ENCODE assay signal across 35 cellular contexts in the genomic region with DNA sequence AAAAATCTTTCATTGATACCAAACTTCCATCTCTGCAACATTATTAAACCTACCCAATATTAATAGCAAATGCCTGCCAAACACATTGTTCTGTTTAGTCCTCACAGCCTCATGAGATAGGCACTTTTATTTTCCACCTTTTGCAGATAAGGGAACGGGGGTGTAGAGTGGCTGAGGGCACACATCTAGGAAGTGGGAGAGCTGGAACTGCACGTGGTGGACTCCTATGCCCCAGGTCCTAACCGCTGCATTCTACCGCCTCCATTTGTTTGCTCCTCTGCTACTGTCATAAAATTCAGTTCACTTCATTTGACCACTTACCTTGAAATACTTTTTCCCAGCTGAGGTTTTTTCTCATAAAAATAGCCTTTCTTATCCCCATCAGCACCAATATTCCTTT. TPM values are rescaled to one million over a fixed set of nuclear protein-coding genes. Genes with fewer than 3 reads are reported as not detected.
"Had no signal": no experiment of that assay in that cellular context is flagged by ENCODE, and none has a peak within 500 bp of the region (broad histone marks: within the 10 kb centered on the region; RNA-seq: fewer than 3 reads in every experiment).

No MANE protein-coding gene starts in this region.

- H3K4me1 ChIP-seq: parathyroid adenoma, psoas muscle, spleen, thyroid gland, tibial nerve, upper lobe of left lung, vagina had no signal

- H2AFZ ChIP-seq: parathyroid adenoma had no signal

- H3K4me2 ChIP-seq: smooth muscle cell had no signal

- H3K36me3 ChIP-seq: spleen, stomach, thoracic aorta, thyroid gland, tibial nerve, upper lobe of left lung, vagina had no signal

- FAIRE-seq: urothelium cell line had no signal

- H3K27ac ChIP-seq: neutrophil, parathyroid adenoma, psoas muscle, skin epidermis, spleen, stomach, thoracic aorta, thyroid gland, tibial nerve, upper lobe of left lung, vagina had no signal

- DNase-seq: naive thymus-derived CD8-positive, alpha-beta T cell; nephron progenitor cell; nucleus accumbens; posterior cingulate gyrus; psoas muscle; right cardiac atrium; spleen; stimulated activated CD4-positive, alpha-beta T cell treated with anti-CD3 and anti-CD28 coated beads, Interleukin-12 subunit alpha, Interleukin-12 subunit beta, amount 100 ng/mL, for 4 hours; stimulated activated CD4-positive, alpha-beta T cell treated with anti-CD3 and anti-CD28 coated beads, Interleukin-1b, Interleukin-23, amount 100 ng/mL, for 48 hours; stimulated activated CD4-positive, alpha-beta T cell treated with anti-CD3 and anti-CD28 coated beads, Interleukin-4, amount 100 ng/mL, for 24 hours; stimulated activated naive B cell treated with anti-CD40 and anti-IgM and Interleukin-4, amounts not matched to agents 10 μg/mL and 1 μg/mL and 100 μg/mL, for 72 hours; stimulated activated naive CD4-positive, alpha-beta T cell treated with Interleukin-2 at 50 U/mL for 16 hours; stomach; thyroid gland; trophoblast cell; upper lobe of left lung had no signal

- ATAC-seq: naive thymus-derived CD8-positive, alpha-beta T cell; natural killer cell treated with Interleukin-12 subunit alpha and Interleukin-12 subunit beta and Interleukin-15 and Interleukin-18, amount 100 ng/mL, for 72 hours; psoas muscle; right cardiac atrium; sciatic nerve; stimulated activated effector memory CD8-positive, alpha-beta T cell treated with anti-CD3 and anti-CD28 coated beads, Interleukin-12 subunit alpha, Interleukin-12 subunit beta, amount 100 ng/mL, for 72 hours; stimulated activated naive B cell treated with anti-CD40 and anti-IgM and Interleukin-4, amounts not matched to agents 10 μg/mL and 1 μg/mL and 100 μg/mL, for 72 hours had no signal

- H3K4me3 ChIP-seq: psoas muscle, skin epidermis, smooth muscle cell, spleen, stomach, thoracic aorta, thyroid gland, tibial nerve, upper lobe of left lung, vagina had no signal

- H3K79me2 ChIP-seq: parathyroid adenoma had no signal

- H3K27me3 ChIP-seq: neutrophil, stomach, thyroid gland, tibial nerve, upper lobe of left lung, vagina had no signal

- H3K9ac ChIP-seq: parathyroid adenoma had no signal

- H3K9me3 ChIP-seq: neutrophil, psoas muscle, spleen, stomach, thoracic aorta, thyroid gland, tibial nerve, upper lobe of left lung, vagina had no signal

RNA-seq across cellular contexts. Expression of gene FAM217A, which starts 7.6 kb away (rescaled TPM):
- total RNA-seq: naive thymus-derived CD8-positive, alpha-beta T cell; natural killer cell treated with Interleukin-12 subunit alpha and Interleukin-12 subunit beta and Interleukin-15 and Interleukin-18, amount 100 ng/mL, for 72 hours; neural crest cell; omental fat pad; osteocyte; progenitor cell of endocrine pancreas; psoas muscle; renal cortical epithelial cell; right cardiac atrium; sciatic nerve; smooth muscle cell; spleen; stomach; subcutaneous adipose tissue; temporal lobe; thoracic aorta; tibial nerve; upper lobe of left lung; ureter; vagina had no signal
- polyA plus RNA-seq: psoas muscle, right cardiac atrium, smooth muscle cell, spleen had no signal
